Comparison of ENCODE assay signal across 8 cellular contexts in the genomic region with DNA sequence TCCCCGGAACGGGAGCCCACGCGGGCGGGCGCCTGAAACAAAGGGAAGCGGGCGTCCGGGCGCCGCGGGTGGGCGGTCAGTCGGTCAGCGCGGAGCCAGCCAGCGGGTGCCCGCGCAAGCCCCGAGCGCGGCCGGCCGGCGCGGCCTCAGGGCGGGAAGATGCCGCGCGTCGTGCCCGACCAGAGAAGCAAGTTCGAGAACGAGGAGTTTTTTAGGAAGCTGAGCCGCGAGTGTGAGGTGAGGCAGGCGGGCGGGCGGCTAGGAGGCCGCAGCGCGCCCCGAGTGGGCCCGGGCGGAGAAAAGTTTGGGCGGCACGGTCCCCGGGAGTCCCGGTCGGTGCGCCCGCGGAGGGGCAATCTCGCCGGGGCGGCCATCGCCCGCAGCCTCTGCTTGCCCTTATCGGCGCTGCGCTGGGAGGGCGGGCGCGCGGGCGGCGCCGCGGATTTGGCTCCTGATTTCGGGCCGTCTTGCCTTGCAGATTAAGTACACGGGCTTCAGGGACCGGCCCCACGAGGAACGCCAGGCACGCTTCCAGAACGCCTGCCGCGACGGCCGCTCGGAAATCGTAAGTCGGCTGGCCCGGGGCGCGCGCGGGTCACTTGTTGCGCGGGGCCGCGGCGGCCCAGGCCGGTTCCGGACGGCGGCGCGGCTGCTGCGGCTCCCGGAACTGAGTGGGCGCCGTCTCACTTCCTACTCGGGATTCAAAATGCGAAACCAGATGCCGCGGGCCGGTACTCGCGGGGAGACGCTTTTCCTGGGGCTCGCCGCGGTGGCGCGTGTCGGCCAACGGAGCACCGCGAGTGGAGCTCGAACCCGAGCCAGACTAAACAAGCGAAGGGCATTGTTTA. TPM values are rescaled to one million over a fixed set of nuclear protein-coding genes. Genes with fewer than 3 reads are reported as not detected.
A peak's percentile ranks its signal among the peaks of the same experiment; 100 is the strongest.
DNase-seq lines count a peak whose midpoint lies in the region; ATAC-seq and TF ChIP-seq lines count a peak whose summit lies in the region.

No MANE protein-coding gene starts in this region.

- ATAC-seq in GM21526 (IDR thresholded peaks at IDR 0.05; ENCODE audit: low FRiP score, unreplicated experiment) (peak; percentile 33), left lung (peak; percentile 76)

- peaks cover 0 to 10% of the 10 kb centered on the region in 2 donors for H3K36me3 ChIP-seq in left lung

- peaks cover 17 to 42% of the 10 kb centered on the region in 2 donors for H3K4me1 ChIP-seq in left lung

- H3K27ac ChIP-seq in coronary artery (peak overlapping the region; percentile 93 to 97), left lung (peak overlapping the region; percentile 96 to 98)

- intact Hi-C loops in left lung (cut with DNase I), result no loop called here

- in situ Hi-C loops in KBM-7 (cut with MboI; ENCODE audit: low pct_unique_long_range_greater_than_20kb, low sequenced_read_pairs), result no loop called here

- TF ChIP-seq CTCF in coronary artery (IDR thresholded peaks at IDR 0.05) (no peak), left lung (IDR thresholded peaks at IDR 0.05) (no peak)

- no peaks in the 10 kb centered on the region for H3K27me3 ChIP-seq in left lung

- H3K9me3 ChIP-seq in left lung, result no peaks in the 10 kb centered on the region

- H3K4me3 ChIP-seq in coronary artery (peak overlapping the region; percentile 91), left lung (peak overlapping the region; percentile 61 to 96)

- DNase-seq in EH (ENCODE audit: low read depth) (peak; percentile 64), KBM-7 (peak; percentile 60), coronary artery (ENCODE audit: low spot score) (peak; percentile 85), left lung (peak; percentile 70 to 91), superior temporal gyrus (ENCODE audit: extremely low spot score) (no peak)
- peak; percentile 59 to 64 for DNase-seq in activated CD4-positive, alpha-beta T cell treated with anti-CD3 and anti-CD28 coated beads for 4 hours
- DNase-seq in stimulated activated CD4-positive, alpha-beta T cell treated with anti-CD3 and anti-CD28 coated beads, Interleukin-4, amount 100 ng/mL, for 1 hour, result peak; percentile 62

RNA-seq across cellular contexts. Expression of a gene that starts 0.5 kb away (rescaled TPM):
- total RNA-seq in left lung, result 10 to 100 TPM; 46.8 to 47.6 TPM

RNA-seq across cellular contexts. Expression of a gene that starts 41.1 kb away (rescaled TPM):
- 10 to 100 TPM in 1 of 2 donors, 1 to 10 TPM in 1; 9.3 to 14.3 TPM for total RNA-seq in left lung
